In the genomic region with DNA sequence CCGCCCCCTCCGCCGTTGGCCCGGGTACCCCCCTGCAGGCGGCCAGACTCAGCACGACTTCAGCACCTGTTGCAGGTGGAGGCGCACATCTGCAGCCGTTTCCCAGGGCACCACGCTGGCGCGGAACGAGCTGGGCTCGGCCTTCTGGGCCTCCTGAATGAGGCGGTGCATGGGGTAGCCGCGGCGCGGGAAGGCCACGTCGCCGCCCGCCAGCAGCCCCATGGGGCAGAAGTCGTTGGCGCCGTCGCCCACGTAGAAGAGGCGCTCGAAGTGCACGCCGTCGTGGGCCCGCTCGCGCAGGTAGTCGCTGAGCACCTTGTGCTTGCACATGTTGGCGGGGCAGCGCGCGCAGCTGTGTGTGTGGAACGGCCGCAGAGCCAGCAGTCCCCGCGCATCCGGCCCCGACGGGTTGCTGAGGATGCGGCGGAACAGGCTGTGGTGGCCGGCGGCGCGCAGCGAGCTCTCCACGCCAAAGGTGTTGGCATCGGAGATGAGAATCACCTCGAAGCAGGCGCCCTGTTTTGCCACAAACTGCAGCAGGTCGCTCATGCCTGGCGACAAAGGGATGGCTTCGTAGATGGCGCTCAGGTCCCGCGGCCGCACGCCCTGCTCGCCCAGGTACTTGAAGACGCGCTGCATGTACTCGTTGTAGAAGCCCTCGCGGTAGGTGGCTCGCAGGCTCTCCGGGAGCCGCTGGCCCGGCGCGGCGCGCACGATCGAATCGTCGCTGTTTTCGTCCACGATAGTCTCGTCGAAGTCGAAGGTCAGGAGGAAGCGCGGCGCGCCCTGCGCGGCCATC, we compare ENCODE assay signal across 1 cellular context.
TF ChIP-seq lines count a peak whose summit lies in the region.

No MANE protein-coding gene starts in this region.

TF ChIP-seq in GM12878, 131 proteins besides CTCF, POLR2A, EP300 and RAD21 (continued from another document):
- TF ChIP-seq HDAC6 (IDR thresholded peaks at IDR 0.05; ENCODE audit: unreplicated experiment), result peak; percentile 75
- no peak for TF ChIP-seq NFYA (IDR thresholded peaks at IDR 0.05; ENCODE audit: borderline replicate concordance, low read depth, low read length)
- TF ChIP-seq KAT2A (conservative IDR thresholded peaks at IDR 0.05; ENCODE audit: control insufficient read depth, low read depth, low read length), result no peak
- TF ChIP-seq PAX8 (IDR thresholded peaks at IDR 0.05), result no peak
- TF ChIP-seq, protein P1, sequence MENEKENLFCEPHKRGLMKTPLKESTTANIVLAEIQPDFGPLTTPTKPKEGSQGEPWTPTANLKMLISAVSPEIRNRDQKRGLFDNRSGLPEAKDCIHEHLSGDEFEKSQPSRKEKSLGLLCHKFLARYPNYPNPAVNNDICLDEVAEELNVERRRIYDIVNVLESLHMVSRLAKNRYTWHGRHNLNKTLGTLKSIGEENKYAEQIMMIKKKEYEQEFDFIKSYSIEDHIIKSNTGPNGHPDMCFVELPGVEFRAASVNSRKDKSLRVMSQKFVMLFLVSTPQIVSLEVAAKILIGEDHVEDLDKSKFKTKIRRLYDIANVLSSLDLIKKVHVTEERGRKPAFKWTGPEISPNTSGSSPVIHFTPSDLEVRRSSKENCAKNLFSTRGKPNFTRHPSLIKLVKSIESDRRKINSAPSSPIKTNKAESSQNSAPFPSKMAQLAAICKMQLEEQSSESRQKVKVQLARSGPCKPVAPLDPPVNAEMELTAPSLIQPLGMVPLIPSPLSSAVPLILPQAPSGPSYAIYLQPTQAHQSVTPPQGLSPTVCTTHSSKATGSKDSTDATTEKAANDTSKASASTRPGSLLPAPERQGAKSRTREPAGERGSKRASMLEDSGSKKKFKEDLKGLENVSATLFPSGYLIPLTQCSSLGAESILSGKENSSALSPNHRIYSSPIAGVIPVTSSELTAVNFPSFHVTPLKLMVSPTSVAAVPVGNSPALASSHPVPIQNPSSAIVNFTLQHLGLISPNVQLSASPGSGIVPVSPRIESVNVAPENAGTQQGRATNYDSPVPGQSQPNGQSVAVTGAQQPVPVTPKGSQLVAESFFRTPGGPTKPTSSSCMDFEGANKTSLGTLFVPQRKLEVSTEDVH (IDR thresholded peaks at IDR 0.05; ENCODE audit: low read depth, partially characterized antibody), result no peak
- TF ChIP-seq, protein P2, sequence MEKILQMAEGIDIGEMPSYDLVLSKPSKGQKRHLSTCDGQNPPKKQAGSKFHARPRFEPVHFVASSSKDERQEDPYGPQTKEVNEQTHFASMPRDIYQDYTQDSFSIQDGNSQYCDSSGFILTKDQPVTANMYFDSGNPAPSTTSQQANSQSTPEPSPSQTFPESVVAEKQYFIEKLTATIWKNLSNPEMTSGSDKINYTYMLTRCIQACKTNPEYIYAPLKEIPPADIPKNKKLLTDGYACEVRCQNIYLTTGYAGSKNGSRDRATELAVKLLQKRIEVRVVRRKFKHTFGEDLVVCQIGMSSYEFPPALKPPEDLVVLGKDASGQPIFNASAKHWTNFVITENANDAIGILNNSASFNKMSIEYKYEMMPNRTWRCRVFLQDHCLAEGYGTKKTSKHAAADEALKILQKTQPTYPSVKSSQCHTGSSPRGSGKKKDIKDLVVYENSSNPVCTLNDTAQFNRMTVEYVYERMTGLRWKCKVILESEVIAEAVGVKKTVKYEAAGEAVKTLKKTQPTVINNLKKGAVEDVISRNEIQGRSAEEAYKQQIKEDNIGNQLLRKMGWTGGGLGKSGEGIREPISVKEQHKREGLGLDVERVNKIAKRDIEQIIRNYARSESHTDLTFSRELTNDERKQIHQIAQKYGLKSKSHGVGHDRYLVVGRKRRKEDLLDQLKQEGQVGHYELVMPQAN (conservative IDR thresholded peaks at IDR 0.05), result no peak
- peak; percentile 92 for TF ChIP-seq POLR2AphosphoS2 (IDR thresholded peaks at IDR 0.05; ENCODE audit: low read depth, low read length)
- TF ChIP-seq RELA (IDR thresholded peaks at IDR 0.05; ENCODE audit: borderline replicate concordance, partially characterized antibody), result no peak
- TF ChIP-seq, protein P3, sequence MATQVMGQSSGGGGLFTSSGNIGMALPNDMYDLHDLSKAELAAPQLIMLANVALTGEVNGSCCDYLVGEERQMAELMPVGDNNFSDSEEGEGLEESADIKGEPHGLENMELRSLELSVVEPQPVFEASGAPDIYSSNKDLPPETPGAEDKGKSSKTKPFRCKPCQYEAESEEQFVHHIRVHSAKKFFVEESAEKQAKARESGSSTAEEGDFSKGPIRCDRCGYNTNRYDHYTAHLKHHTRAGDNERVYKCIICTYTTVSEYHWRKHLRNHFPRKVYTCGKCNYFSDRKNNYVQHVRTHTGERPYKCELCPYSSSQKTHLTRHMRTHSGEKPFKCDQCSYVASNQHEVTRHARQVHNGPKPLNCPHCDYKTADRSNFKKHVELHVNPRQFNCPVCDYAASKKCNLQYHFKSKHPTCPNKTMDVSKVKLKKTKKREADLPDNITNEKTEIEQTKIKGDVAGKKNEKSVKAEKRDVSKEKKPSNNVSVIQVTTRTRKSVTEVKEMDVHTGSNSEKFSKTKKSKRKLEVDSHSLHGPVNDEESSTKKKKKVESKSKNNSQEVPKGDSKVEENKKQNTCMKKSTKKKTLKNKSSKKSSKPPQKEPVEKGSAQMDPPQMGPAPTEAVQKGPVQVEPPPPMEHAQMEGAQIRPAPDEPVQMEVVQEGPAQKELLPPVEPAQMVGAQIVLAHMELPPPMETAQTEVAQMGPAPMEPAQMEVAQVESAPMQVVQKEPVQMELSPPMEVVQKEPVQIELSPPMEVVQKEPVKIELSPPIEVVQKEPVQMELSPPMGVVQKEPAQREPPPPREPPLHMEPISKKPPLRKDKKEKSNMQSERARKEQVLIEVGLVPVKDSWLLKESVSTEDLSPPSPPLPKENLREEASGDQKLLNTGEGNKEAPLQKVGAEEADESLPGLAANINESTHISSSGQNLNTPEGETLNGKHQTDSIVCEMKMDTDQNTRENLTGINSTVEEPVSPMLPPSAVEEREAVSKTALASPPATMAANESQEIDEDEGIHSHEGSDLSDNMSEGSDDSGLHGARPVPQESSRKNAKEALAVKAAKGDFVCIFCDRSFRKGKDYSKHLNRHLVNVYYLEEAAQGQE (IDR thresholded peaks at IDR 0.05; ENCODE audit: low read depth, low read length), result no peak
- no peak for TF ChIP-seq MXI1 (IDR thresholded peaks at IDR 0.05; ENCODE audit: low read depth, low read length)
- no peak for TF ChIP-seq SUZ12 (IDR thresholded peaks at IDR 0.05; ENCODE audit: unreplicated experiment)
- no peak for TF ChIP-seq CHD4 (IDR thresholded peaks at IDR 0.05)
- TF ChIP-seq, protein P4, sequence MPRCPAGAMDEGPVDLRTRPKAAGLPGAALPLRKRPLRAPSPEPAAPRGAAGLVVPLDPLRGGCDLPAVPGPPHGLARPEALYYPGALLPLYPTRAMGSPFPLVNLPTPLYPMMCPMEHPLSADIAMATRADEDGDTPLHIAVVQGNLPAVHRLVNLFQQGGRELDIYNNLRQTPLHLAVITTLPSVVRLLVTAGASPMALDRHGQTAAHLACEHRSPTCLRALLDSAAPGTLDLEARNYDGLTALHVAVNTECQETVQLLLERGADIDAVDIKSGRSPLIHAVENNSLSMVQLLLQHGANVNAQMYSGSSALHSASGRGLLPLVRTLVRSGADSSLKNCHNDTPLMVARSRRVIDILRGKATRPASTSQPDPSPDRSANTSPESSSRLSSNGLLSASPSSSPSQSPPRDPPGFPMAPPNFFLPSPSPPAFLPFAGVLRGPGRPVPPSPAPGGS (IDR thresholded peaks at IDR 0.05; ENCODE audit: borderline replicate concordance, insufficient read depth, low read depth, low read length, poor library complexity, severe bottlenecking), result peak; percentile 71
- TF ChIP-seq TCF3 (IDR thresholded peaks at IDR 0.05; ENCODE audit: borderline replicate concordance, insufficient read depth, low read depth, low read length), result peak; percentile 28; the same call in 1 of the 2 replicates
- TF ChIP-seq, protein P5, sequence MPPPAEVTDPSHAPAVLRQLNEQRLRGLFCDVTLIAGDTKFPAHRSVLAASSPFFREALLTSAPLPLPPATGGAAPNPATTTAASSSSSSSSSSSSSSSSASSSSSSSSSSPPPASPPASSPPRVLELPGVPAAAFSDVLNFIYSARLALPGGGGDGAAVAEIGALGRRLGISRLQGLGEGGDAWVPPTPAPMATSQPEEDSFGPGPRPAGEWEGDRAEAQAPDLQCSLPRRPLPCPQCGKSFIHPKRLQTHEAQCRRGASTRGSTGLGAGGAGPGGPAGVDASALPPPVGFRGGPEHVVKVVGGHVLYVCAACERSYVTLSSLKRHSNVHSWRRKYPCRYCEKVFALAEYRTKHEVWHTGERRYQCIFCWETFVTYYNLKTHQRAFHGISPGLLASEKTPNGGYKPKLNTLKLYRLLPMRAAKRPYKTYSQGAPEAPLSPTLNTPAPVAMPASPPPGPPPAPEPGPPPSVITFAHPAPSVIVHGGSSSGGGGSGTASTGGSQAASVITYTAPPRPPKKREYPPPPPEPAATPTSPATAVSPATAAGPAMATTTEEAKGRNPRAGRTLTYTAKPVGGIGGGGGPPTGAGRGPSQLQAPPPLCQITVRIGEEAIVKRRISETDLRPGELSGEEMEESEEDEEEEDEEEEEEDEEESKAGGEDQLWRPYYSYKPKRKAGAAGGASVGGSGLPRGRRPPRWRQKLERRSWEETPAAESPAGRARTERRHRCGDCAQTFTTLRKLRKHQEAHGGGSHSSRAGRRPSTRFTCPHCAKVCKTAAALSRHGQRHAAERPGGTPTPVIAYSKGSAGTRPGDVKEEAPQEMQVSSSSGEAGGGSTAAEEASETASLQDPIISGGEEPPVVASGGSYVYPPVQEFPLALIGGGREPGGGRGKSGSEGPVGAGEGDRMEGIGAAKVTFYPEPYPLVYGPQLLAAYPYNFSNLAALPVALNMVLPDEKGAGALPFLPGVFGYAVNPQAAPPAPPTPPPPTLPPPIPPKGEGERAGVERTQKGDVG (CRISPR knock-in tag; IDR thresholded peaks at IDR 0.05), result no peak
- TF ChIP-seq BCL11A (IDR thresholded peaks at IDR 0.05; ENCODE audit: low read depth, low read length), result no peak
- 0 out of 2 replicates have a peak, but pooled peaks have one; percentile 37 for TF ChIP-seq MTA3 (IDR thresholded peaks at IDR 0.05; ENCODE audit: borderline replicate concordance, low read length)
- no peak for TF ChIP-seq MYB (IDR thresholded peaks at IDR 0.05; ENCODE audit: borderline replicate concordance, low read depth, low read length)
- peak; percentile 4; the same call in 1 of the 2 replicates for TF ChIP-seq RUNX3 (IDR thresholded peaks at IDR 0.05; ENCODE audit: low read length)
- TF ChIP-seq TAF1 (IDR thresholded peaks at IDR 0.05; ENCODE audit: borderline replicate concordance, low read depth, low read length), result no peak
- no peak for TF ChIP-seq SREBF2 (IDR thresholded peaks at IDR 0.05; ENCODE audit: low read length)
- peak; percentile 59; the same call in 1 of the 2 replicates for TF ChIP-seq BACH1 (IDR thresholded peaks at IDR 0.05; ENCODE audit: borderline replicate concordance)
- 0 out of 2 replicates have a peak, but pooled peaks have one; percentile 11 for TF ChIP-seq TCF12 (IDR thresholded peaks at IDR 0.05; ENCODE audit: low read depth, low read length)
- no peak for TF ChIP-seq NR2F1 (conservative IDR thresholded peaks at IDR 0.05)
